In the genomic region with DNA sequence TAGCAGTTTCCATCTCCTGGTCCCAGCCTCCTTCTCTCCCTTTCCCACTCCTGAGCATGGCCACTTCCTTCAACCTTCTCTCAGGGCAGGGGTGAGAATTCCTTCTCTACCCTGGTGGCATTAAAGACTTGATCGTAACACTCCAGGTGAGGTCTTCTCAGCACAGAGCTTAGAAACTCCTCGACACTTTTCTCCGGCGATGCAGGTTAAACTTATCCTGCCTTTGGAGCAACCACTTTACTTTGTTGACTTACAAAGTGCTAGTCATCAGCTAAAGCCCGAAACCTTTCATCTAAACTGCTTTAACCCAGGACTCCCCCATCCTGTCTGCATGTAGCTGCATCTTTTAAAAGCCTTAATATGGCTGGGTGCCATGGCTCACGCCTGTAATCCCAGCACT, we compare ENCODE assay signal across 1 cellular context.
TF ChIP-seq lines count a peak whose summit lies in the region.

No MANE protein-coding gene starts in this region.

TF ChIP-seq in SK-N-SH treated with all-trans-retinoic acid at 6 μM for 48 hours, 23 proteins besides CTCF, POLR2A, EP300 and RAD21 (continued from another document):
- TF ChIP-seq, protein P1, sequence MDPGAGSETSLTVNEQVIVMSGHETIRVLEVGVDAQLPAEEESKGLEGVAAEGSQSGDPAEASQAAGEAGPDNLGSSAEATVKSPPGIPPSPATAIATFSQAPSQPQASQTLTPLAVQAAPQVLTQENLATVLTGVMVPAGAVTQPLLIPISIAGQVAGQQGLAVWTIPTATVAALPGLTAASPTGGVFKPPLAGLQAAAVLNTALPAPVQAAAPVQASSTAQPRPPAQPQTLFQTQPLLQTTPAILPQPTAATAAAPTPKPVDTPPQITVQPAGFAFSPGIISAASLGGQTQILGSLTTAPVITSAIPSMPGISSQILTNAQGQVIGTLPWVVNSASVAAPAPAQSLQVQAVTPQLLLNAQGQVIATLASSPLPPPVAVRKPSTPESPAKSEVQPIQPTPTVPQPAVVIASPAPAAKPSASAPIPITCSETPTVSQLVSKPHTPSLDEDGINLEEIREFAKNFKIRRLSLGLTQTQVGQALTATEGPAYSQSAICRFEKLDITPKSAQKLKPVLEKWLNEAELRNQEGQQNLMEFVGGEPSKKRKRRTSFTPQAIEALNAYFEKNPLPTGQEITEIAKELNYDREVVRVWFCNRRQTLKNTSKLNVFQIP (CRISPR knock-in tag; IDR thresholded peaks at IDR 0.05; ENCODE audit: borderline replicate concordance, low read depth), result no peak
- TF ChIP-seq BACH2 (CRISPR knock-in tag; IDR thresholded peaks at IDR 0.05; ENCODE audit: borderline replicate concordance) (no peak), CSDC2 (CRISPR knock-in tag; IDR thresholded peaks at IDR 0.05) (no peak), GLIS3 (CRISPR knock-in tag; IDR thresholded peaks at IDR 0.05) (no peak), ZC3H10 (CRISPR knock-in tag; IDR thresholded peaks at IDR 0.05) (no peak), RARB (CRISPR knock-in tag; IDR thresholded peaks at IDR 0.05) (no peak), ZNF8 (CRISPR knock-in tag; IDR thresholded peaks at IDR 0.05) (no peak), OSR1 (CRISPR knock-in tag; IDR thresholded peaks at IDR 0.05) (no peak), ZNF70 (CRISPR knock-in tag; IDR thresholded peaks at IDR 0.05) (no peak), TCF4 (CRISPR knock-in tag; IDR thresholded peaks at IDR 0.05; ENCODE audit: borderline replicate concordance) (no peak), TOX (CRISPR knock-in tag; IDR thresholded peaks at IDR 0.05; ENCODE audit: borderline replicate concordance) (no peak), ESRRG (CRISPR knock-in tag; IDR thresholded peaks at IDR 0.05) (no peak), PPARA (CRISPR knock-in tag; IDR thresholded peaks at IDR 0.05; ENCODE audit: borderline replicate concordance) (no peak)
- TF ChIP-seq, protein P2, sequence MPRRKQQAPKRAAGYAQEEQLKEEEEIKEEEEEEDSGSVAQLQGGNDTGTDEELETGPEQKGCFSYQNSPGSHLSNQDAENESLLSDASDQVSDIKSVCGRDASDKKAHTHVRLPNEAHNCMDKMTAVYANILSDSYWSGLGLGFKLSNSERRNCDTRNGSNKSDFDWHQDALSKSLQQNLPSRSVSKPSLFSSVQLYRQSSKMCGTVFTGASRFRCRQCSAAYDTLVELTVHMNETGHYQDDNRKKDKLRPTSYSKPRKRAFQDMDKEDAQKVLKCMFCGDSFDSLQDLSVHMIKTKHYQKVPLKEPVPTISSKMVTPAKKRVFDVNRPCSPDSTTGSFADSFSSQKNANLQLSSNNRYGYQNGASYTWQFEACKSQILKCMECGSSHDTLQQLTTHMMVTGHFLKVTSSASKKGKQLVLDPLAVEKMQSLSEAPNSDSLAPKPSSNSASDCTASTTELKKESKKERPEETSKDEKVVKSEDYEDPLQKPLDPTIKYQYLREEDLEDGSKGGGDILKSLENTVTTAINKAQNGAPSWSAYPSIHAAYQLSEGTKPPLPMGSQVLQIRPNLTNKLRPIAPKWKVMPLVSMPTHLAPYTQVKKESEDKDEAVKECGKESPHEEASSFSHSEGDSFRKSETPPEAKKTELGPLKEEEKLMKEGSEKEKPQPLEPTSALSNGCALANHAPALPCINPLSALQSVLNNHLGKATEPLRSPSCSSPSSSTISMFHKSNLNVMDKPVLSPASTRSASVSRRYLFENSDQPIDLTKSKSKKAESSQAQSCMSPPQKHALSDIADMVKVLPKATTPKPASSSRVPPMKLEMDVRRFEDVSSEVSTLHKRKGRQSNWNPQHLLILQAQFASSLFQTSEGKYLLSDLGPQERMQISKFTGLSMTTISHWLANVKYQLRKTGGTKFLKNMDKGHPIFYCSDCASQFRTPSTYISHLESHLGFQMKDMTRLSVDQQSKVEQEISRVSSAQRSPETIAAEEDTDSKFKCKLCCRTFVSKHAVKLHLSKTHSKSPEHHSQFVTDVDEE (CRISPR knock-in tag; IDR thresholded peaks at IDR 0.05), result no peak
- TF ChIP-seq, protein P3, sequence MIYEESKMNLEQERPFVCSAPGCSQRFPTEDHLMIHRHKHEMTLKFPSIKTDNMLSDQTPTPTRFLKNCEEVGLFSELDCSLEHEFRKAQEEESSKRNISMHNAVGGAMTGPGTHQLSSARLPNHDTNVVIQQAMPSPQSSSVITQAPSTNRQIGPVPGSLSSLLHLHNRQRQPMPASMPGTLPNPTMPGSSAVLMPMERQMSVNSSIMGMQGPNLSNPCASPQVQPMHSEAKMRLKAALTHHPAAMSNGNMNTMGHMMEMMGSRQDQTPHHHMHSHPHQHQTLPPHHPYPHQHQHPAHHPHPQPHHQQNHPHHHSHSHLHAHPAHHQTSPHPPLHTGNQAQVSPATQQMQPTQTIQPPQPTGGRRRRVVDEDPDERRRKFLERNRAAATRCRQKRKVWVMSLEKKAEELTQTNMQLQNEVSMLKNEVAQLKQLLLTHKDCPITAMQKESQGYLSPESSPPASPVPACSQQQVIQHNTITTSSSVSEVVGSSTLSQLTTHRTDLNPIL (CRISPR knock-in tag; IDR thresholded peaks at IDR 0.05; ENCODE audit: low read depth), result no peak
